1 cellular context compared by ENCODE assay signal in genomic region chr17:72440961-72441360, GRCh38.
TF ChIP-seq lines count a peak whose summit lies in the region.

No MANE protein-coding gene starts in this region.

TF ChIP-seq in A549, 52 proteins besides CTCF, POLR2A, EP300 and RAD21:
- TF ChIP-seq MAX (IDR thresholded peaks at IDR 0.05): no peak
- no peak for TF ChIP-seq NPAS2 (CRISPR knock-in tag; IDR thresholded peaks at IDR 0.05; ENCODE audit: borderline replicate concordance)
- no peak for TF ChIP-seq FOSL2 (IDR thresholded peaks at IDR 0.05)
- no peak for TF ChIP-seq FOSL2 (CRISPR knock-in tag; IDR thresholded peaks at IDR 0.05)
